Comparison of ENCODE assay signal across 1 cellular context in the genomic region with DNA sequence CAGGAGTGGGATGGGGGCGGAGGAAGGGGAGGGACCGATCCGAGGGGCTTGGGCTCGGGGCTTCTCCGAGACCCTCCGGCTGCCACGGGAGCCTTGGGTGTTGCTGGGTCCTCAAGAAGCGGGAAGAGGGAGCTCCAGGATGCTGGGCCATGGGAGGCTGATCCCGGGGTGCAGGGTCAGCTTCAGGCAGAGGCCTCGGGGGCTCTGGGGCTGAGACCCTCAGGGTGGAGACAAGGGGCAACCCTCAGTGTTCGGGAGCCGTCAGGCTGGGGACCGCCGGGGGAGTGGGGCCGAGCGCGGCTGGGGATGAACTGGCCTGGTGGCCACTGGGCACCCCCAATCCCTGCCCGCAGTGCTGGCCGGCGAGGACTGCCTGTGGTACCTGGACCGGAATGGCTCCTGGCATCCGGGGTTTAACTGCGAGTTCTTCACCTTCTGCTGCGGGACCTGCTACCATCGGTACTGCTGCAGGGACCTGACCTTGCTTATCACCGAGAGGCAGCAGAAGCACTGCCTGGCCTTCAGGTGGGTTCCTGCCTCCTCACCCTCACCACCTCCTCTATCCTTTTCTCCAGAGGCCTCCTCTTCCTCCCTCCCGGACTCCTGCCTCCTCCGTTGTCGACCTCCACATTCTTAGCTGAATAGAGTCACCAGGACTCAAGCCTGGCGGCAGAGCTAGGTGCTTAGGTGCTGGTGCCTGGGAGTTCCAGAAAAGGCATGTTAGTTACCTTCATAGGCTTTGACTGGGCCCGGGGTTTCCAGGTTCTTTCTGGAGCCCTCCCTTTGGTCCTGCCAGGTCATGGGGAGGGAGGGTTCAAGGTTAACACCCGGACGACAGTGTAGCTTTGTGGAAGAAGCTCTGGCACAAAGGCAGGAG.
A peak's percentile ranks its signal among the peaks of the same experiment; 100 is the strongest.
TF ChIP-seq lines count a peak whose summit lies in the region.

No MANE protein-coding gene starts in this region.

TF ChIP-seq in H1, 55 proteins besides CTCF, POLR2A, EP300 and RAD21:
- TF ChIP-seq BCL11A (IDR thresholded peaks at IDR 0.05; ENCODE audit: low read depth in 2 of 2, low read length in 2 of 2) = no peak
- TF ChIP-seq ASH2L (IDR thresholded peaks at IDR 0.05; ENCODE audit: low read length) = peak; percentile 52
